1 cellular context compared by ENCODE assay signal in the genomic region with DNA sequence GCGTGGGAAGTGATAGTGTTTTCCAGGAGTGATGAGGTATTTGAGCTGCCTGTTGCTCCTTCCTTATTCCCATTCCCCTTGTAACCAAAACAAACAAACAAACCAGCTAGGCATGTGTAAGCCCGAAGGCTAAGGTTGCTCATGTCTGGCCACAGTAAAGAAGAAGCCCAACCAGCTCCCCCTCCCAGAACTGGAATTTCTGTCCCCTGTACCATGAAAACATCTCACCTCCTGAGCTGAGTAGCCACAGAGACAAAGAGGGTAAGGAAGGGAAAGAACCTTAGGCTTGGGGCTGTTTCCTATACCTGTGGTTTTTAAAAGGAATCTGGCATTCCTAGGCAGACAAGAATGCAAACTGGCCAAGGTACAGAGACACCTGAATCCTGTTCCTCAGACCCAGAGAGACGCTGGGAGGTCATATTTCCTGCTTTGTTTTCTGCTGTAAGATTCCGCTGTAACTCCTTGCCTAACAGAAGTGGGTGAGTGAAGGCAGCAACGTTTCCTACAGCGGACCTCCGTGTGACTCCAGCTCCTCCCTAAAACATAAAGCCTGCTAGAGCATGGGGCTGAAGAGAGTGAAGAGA.
TF ChIP-seq lines count a peak whose summit lies in the region.

No MANE protein-coding gene starts in this region.

TF ChIP-seq in IMR-90, 13 proteins besides CTCF, POLR2A, EP300 and RAD21 (continued from another document):
- TF ChIP-seq, protein P1, sequence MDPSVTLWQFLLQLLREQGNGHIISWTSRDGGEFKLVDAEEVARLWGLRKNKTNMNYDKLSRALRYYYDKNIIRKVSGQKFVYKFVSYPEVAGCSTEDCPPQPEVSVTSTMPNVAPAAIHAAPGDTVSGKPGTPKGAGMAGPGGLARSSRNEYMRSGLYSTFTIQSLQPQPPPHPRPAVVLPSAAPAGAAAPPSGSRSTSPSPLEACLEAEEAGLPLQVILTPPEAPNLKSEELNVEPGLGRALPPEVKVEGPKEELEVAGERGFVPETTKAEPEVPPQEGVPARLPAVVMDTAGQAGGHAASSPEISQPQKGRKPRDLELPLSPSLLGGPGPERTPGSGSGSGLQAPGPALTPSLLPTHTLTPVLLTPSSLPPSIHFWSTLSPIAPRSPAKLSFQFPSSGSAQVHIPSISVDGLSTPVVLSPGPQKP (IDR thresholded peaks at IDR 0.05; ENCODE audit: borderline replicate concordance, low read depth, low read length) = no peak
TF ChIP-seq in IMR-90: peak in this region for 0.
